Comparison of ENCODE assay signal across 1 cellular context in the genomic region with DNA sequence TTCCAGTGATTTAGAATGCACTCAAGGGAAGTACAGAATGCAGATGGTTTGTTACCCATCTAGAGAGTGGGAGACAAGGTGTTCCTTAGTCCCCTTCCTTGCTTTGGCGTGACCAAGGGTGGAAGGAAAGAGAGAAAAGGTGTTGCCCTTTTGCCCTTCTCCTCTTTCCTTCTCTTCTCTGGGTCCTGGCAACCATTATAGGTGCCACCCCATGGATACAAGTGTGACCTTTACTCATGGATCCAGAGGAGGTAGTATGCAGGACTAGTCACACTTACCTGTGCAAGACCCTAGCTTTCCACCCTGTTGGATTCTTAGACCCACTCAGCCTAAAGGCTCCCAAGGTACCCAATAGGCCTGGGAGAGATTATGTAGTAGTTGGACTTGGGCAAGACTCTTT.
TF ChIP-seq lines count a peak whose summit lies in the region.

No MANE protein-coding gene starts in this region.

TF ChIP-seq in SK-N-SH treated with all-trans-retinoic acid at 6 μM for 48 hours, 23 proteins besides CTCF, POLR2A, EP300 and RAD21 (continued from another document):
- TF ChIP-seq, protein P1, sequence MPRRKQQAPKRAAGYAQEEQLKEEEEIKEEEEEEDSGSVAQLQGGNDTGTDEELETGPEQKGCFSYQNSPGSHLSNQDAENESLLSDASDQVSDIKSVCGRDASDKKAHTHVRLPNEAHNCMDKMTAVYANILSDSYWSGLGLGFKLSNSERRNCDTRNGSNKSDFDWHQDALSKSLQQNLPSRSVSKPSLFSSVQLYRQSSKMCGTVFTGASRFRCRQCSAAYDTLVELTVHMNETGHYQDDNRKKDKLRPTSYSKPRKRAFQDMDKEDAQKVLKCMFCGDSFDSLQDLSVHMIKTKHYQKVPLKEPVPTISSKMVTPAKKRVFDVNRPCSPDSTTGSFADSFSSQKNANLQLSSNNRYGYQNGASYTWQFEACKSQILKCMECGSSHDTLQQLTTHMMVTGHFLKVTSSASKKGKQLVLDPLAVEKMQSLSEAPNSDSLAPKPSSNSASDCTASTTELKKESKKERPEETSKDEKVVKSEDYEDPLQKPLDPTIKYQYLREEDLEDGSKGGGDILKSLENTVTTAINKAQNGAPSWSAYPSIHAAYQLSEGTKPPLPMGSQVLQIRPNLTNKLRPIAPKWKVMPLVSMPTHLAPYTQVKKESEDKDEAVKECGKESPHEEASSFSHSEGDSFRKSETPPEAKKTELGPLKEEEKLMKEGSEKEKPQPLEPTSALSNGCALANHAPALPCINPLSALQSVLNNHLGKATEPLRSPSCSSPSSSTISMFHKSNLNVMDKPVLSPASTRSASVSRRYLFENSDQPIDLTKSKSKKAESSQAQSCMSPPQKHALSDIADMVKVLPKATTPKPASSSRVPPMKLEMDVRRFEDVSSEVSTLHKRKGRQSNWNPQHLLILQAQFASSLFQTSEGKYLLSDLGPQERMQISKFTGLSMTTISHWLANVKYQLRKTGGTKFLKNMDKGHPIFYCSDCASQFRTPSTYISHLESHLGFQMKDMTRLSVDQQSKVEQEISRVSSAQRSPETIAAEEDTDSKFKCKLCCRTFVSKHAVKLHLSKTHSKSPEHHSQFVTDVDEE (CRISPR knock-in tag; IDR thresholded peaks at IDR 0.05) = no peak
- TF ChIP-seq, protein P2, sequence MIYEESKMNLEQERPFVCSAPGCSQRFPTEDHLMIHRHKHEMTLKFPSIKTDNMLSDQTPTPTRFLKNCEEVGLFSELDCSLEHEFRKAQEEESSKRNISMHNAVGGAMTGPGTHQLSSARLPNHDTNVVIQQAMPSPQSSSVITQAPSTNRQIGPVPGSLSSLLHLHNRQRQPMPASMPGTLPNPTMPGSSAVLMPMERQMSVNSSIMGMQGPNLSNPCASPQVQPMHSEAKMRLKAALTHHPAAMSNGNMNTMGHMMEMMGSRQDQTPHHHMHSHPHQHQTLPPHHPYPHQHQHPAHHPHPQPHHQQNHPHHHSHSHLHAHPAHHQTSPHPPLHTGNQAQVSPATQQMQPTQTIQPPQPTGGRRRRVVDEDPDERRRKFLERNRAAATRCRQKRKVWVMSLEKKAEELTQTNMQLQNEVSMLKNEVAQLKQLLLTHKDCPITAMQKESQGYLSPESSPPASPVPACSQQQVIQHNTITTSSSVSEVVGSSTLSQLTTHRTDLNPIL (CRISPR knock-in tag; IDR thresholded peaks at IDR 0.05; ENCODE audit: low read depth) = no peak
- TF ChIP-seq, protein P3, sequence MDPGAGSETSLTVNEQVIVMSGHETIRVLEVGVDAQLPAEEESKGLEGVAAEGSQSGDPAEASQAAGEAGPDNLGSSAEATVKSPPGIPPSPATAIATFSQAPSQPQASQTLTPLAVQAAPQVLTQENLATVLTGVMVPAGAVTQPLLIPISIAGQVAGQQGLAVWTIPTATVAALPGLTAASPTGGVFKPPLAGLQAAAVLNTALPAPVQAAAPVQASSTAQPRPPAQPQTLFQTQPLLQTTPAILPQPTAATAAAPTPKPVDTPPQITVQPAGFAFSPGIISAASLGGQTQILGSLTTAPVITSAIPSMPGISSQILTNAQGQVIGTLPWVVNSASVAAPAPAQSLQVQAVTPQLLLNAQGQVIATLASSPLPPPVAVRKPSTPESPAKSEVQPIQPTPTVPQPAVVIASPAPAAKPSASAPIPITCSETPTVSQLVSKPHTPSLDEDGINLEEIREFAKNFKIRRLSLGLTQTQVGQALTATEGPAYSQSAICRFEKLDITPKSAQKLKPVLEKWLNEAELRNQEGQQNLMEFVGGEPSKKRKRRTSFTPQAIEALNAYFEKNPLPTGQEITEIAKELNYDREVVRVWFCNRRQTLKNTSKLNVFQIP (CRISPR knock-in tag; IDR thresholded peaks at IDR 0.05; ENCODE audit: borderline replicate concordance, low read depth) = no peak
- TF ChIP-seq TOX (CRISPR knock-in tag; IDR thresholded peaks at IDR 0.05; ENCODE audit: borderline replicate concordance) = no peak
- TF ChIP-seq, protein P4, sequence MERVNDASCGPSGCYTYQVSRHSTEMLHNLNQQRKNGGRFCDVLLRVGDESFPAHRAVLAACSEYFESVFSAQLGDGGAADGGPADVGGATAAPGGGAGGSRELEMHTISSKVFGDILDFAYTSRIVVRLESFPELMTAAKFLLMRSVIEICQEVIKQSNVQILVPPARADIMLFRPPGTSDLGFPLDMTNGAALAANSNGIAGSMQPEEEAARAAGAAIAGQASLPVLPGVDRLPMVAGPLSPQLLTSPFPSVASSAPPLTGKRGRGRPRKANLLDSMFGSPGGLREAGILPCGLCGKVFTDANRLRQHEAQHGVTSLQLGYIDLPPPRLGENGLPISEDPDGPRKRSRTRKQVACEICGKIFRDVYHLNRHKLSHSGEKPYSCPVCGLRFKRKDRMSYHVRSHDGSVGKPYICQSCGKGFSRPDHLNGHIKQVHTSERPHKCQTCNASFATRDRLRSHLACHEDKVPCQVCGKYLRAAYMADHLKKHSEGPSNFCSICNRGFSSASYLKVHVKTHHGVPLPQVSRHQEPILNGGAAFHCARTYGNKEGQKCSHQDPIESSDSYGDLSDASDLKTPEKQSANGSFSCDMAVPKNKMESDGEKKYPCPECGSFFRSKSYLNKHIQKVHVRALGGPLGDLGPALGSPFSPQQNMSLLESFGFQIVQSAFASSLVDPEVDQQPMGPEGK (CRISPR knock-in tag; IDR thresholded peaks at IDR 0.05; ENCODE audit: borderline replicate concordance) = no peak
- no peak for TF ChIP-seq CSDC2 (CRISPR knock-in tag; IDR thresholded peaks at IDR 0.05)
- TF ChIP-seq SNAI2 (CRISPR knock-in tag; IDR thresholded peaks at IDR 0.05) = no peak
